In the genomic region with DNA sequence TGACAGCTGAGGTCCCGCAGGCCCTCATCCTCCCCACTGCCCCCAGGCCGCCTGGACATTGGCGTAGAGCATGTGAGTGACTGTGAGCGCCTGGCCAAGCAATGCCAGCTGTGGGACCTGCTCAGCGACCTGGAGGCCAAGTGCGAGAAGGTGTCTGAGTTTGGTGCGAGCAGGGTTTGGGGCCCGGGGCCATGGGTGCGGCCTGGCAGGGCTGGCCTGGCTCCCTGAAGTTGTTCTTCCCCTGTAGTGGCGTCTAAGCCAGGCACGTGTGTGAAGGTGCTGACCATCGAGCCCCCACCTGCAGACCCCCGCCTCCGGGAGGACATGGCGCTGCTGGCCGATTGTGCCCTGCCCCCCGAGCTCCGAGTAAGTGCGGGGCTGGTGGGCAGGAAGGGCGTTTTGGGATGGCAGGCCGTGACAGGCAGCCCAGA, we compare ENCODE assay signal across 17 cellular contexts. TPM values are rescaled to one million over a fixed set of nuclear protein-coding genes. Genes with fewer than 3 reads are reported as not detected.
DNase-seq lines count a peak whose midpoint lies in the region; ATAC-seq and TF ChIP-seq lines count a peak whose summit lies in the region.
"Had no signal": no experiment of that assay in that cellular context is flagged by ENCODE, and none has a peak within 500 bp of the region (broad histone marks: within the 10 kb centered on the region; RNA-seq: fewer than 3 reads in every experiment).

No MANE protein-coding gene starts in this region.

- peak; percentile 73 for DNase-seq in cardiac septum (ENCODE audit: low spot score)
- DNase-seq in heart right ventricle: no peak
- peak in 7 of 10 donors; percentile 2 to 39 (median 26) for DNase-seq in dorsolateral prefrontal cortex
- DNase-seq in omental fat pad (ENCODE audit: low spot score): peak; percentile 21
- DNase-seq in uterus: peak; percentile 11 to 13
- DNase-seq in activated CD4-positive, alpha-beta T cell treated with anti-CD3 and anti-CD28 coated beads, Interleukin-2, amount 50 U/mL, for 4 hours: no peak
- DNase-seq in osteoblast (ENCODE audit: insufficient read length, low spot score, missing footprints): no peak
- DNase-seq in lower lobe of right lung: no peak
- DNase-seq: activated CD4-positive, alpha-beta T cell treated with anti-CD3 and anti-CD28 coated beads for 48 hours; CD4-positive, CD25-positive, alpha-beta regulatory T cell; DMS 273 treated with DMSO at 0.1 percent for 48 hours; glutamatergic neuron; NCI-H1048; NCI-H2029; NCI-H345; SJCRH30 had no signal

- H3K4me2 ChIP-seq in osteoblast (ENCODE audit: insufficient read depth, low read length): no peak overlapping the region

- no peaks in the 10 kb centered on the region for H3K27me3 ChIP-seq in heart right ventricle
- no peaks in the 10 kb centered on the region for H3K27me3 ChIP-seq in dorsolateral prefrontal cortex
- H3K27me3 ChIP-seq in uterus: no peaks in the 10 kb centered on the region
- no peaks in the 10 kb centered on the region for H3K27me3 ChIP-seq in osteoblast (ENCODE audit: insufficient read depth, low read length)
- no peaks in the 10 kb centered on the region for H3K27me3 ChIP-seq in lower lobe of right lung (ENCODE audit: low read depth)
- H3K27me3 ChIP-seq: SJCRH30 had no signal

- H3K36me3 ChIP-seq in heart right ventricle (peaks cover 0 to 62% (median 21%) of the 10 kb centered on the region in 9 donors), uterus (no peaks in the 10 kb centered on the region), osteoblast (ENCODE audit: insufficient read depth, low read length) (peaks cover 4% of the 10 kb centered on the region), lower lobe of right lung (peaks cover 50% of the 10 kb centered on the region)
- H3K36me3 ChIP-seq: SJCRH30 had no signal

- H3K27ac ChIP-seq in heart right ventricle: peak overlapping the region in 2 of 10 donors; percentile 14 to 72
- H3K27ac ChIP-seq in dorsolateral prefrontal cortex: peak overlapping the region in 6 of 59 donors; percentile 2 to 40 (median 14)
- no peak overlapping the region for H3K27ac ChIP-seq in uterus
- H3K27ac ChIP-seq in osteoblast (ENCODE audit: low read depth, low read length): no peak overlapping the region
- H3K27ac ChIP-seq in lower lobe of right lung: no peak overlapping the region
- H3K27ac ChIP-seq: SJCRH30 had no signal

- H3K79me2 ChIP-seq in osteoblast (ENCODE audit: insufficient read depth, low read length): no peaks in the 10 kb centered on the region

- no peak overlapping the region for H2AFZ ChIP-seq in osteoblast (ENCODE audit: low read length)

- no peaks in the 10 kb centered on the region for H4K20me1 ChIP-seq in osteoblast (ENCODE audit: insufficient read depth, low read length)

- intact Hi-C loops in cardiac septum (cut with DNase I): loop anchor here (10.0 kb wide), 1 partner anchor 1202 kb away; a partner anchor contains a TSS
- intact Hi-C loops in heart right ventricle (cut with DNase I): loop anchor here in 1 of 10 donors (5.0 kb wide), 1 partner anchor 85 kb away; a partner anchor contains a TSS
- intact Hi-C loops in dorsolateral prefrontal cortex (cut with DNase I): loop anchor here in 1 of 2 donors (10.0 kb wide), 2 partner anchors 82 to 378 kb away; a partner anchor contains a TSS
- intact Hi-C loops in uterus (cut with DNase I; ENCODE audit: low total_unique reads): loop anchor here (10.0 kb wide), 1 partner anchor 82 kb away; a partner anchor contains a TSS
- intact Hi-C loops in lower lobe of right lung (cut with DNase I): no loop called here

- no peak overlapping the region for H3K4me3 ChIP-seq in heart right ventricle
- no peak overlapping the region for H3K4me3 ChIP-seq in dorsolateral prefrontal cortex
- no peak overlapping the region for H3K4me3 ChIP-seq in uterus
- H3K4me3 ChIP-seq in osteoblast (ENCODE audit: insufficient read depth, low read length): no peak overlapping the region
- no peak overlapping the region for H3K4me3 ChIP-seq in lower lobe of right lung
- H3K4me3 ChIP-seq: SJCRH30 had no signal

- ATAC-seq in heart right ventricle: no peak
- ATAC-seq in omental fat pad (ENCODE audit: low FRiP score): no peak
- no peak for ATAC-seq in lower lobe of right lung
- ATAC-seq: stimulated activated naive CD8-positive, alpha-beta T cell treated with anti-CD3 and anti-CD28 coated beads, Interleukin-15, amount 100 ng/mL, for 72 hours had no signal

- no peak for TF ChIP-seq POLR2A in uterus (IDR thresholded peaks at IDR 0.05)

- H3K9me3 ChIP-seq in heart right ventricle (no peaks in the 10 kb centered on the region), uterus (no peaks in the 10 kb centered on the region), osteoblast (ENCODE audit: low read depth, low read length) (no peaks in the 10 kb centered on the region), lower lobe of right lung (no peaks in the 10 kb centered on the region)
- H3K9me3 ChIP-seq: SJCRH30 had no signal

- WGBS in heart right ventricle, 2 donors: 95 to 97% methylated on average over 21 of the region's 21 CpGs

- H3K4me1 ChIP-seq in heart right ventricle (peaks cover 5 to 51% (median 22%) of the 10 kb centered on the region in 9 donors), uterus (peaks cover 0 to 7% of the 10 kb centered on the region in 2 donors), osteoblast (ENCODE audit: insufficient read depth, low read length) (peaks cover 2% of the 10 kb centered on the region), lower lobe of right lung (peaks cover 15% of the 10 kb centered on the region)

- TF ChIP-seq CTCF in heart right ventricle (IDR thresholded peaks at IDR 0.05) (no peak), dorsolateral prefrontal cortex (IDR thresholded peaks at IDR 0.05 in 54 of 56, conservative IDR thresholded peaks at IDR 0.05 in 2 of 56; ENCODE audit: low read depth in 1 of 56, partially characterized antibody in 56 of 56) (no peak), omental fat pad (IDR thresholded peaks at IDR 0.05) (no peak), uterus (IDR thresholded peaks at IDR 0.05) (no peak), osteoblast (IDR thresholded peaks at IDR 0.05; ENCODE audit: extremely low read depth, low read depth, low read length) (no peak), lower lobe of right lung (IDR thresholded peaks at IDR 0.05) (no peak)

RNA-seq across cellular contexts. Expression of a gene that starts 4.2 kb away (rescaled TPM):
- total RNA-seq in cardiac septum (25.5 TPM), heart right ventricle (10 to 100 TPM; 19.6 to 47.9 (median 23.9) TPM), dorsolateral prefrontal cortex (100 to 1,000 TPM in 24 of 120 experiments, 10 to 100 TPM in 96; 63.6 to 129 (median 87.7) TPM), omental fat pad (100 to 1,000 TPM in 1 of 4 donors, 10 to 100 TPM in 3; 19.5 to 114 (median 28.7) TPM), uterus (10 to 100 TPM; 14.4 to 42.8 (median 28.8) TPM), osteoblast (14.7 and 17.7 TPM in 2 replicates), lower lobe of right lung (56.6 TPM)
- 10 to 100 TPM; 36.0 to 56.3 TPM for polyA plus RNA-seq in heart right ventricle

RNA-seq across cellular contexts. Expression of a gene that starts 48.0 kb away (rescaled TPM):
- total RNA-seq in cardiac septum (2.2 TPM), heart right ventricle (1 to 10 TPM in 9 of 10 donors, under 1 TPM in 1; 0.42 to 4.0 (median 1.5) TPM), dorsolateral prefrontal cortex (100 to 1,000 TPM in 15 of 120 experiments, 10 to 100 TPM in 105; 40.0 to 112 (median 81.7) TPM), omental fat pad (1 to 10 TPM; 1.7 to 6.3 (median 2.9) TPM), uterus (10 to 100 TPM in 1 of 4 donors, 1 to 10 TPM in 1, not detected in 2; 1.5 to 13.5 TPM), osteoblast (0.36 and 0.59 TPM in 2 replicates), lower lobe of right lung (2.2 TPM)
- polyA plus RNA-seq in heart right ventricle: 1 to 10 TPM in 1 of 2 donors, under 1 TPM in 1; 0.66 to 2.2 TPM

Comparison
In these comparisons a context has a peak if more than half of its experiments do, and no peak if none do; other contexts are left out.
1. DNase-seq: peak in cardiac septum (single experiment), dorsolateral prefrontal cortex (7 of 10), omental fat pad (single experiment) and uterus (2 of 2); none in heart right ventricle (0 of 2), activated CD4-positive, alpha-beta T cell treated with anti-CD3 and anti-CD28 coated beads, Interleukin-2, amount 50 U/mL, for 4 hours (0 of 2), osteoblast (single experiment) and lower lobe of right lung (single experiment).